13 cellular contexts compared by ENCODE assay signal in genomic region chr21:24118738-24119470, GRCh38.
"Had no signal": no experiment of that assay in that cellular context is flagged by ENCODE, and none has a peak within 500 bp of the region (broad histone marks: within the 10 kb centered on the region; RNA-seq: fewer than 3 reads in every experiment).

No MANE protein-coding gene starts in this region.

- H3K27me3 ChIP-seq: gastroesophageal sphincter, neural progenitor cell, ovary had no signal

- DNase-seq: activated CD4-positive, alpha-beta T cell treated with anti-CD3 and anti-CD28 coated beads for 36 hours; activated CD8-positive, alpha-beta T cell treated with anti-CD3 and anti-CD28 coated beads for 36 hours; activated effector memory CD4-positive, alpha-beta T cell treated with anti-CD3 and anti-CD28 coated beads, Interleukin-2, amount 50 U/mL, for 16 hours; activated T-cell treated with anti-CD3 and anti-CD28 coated beads, Interleukin-2, amount 50 U/mL, for 4 hours; effector memory CD8-positive, alpha-beta T cell; left colon; mammary epithelial cell; naive B cell; ovary; stimulated activated CD4-positive, alpha-beta T cell treated with anti-CD3 and anti-CD28 coated beads, Interleukin-2, amount 100 ng/mL, for 48 hours had no signal

- ATAC-seq: activated CD4-positive, alpha-beta T cell treated with anti-CD3 and anti-CD28 coated beads for 36 hours; activated CD8-positive, alpha-beta T cell treated with anti-CD3 and anti-CD28 coated beads for 36 hours; activated T-cell treated with anti-CD3 and anti-CD28 coated beads, Interleukin-2, amount 50 U/mL, for 4 hours; effector memory CD8-positive, alpha-beta T cell; gastroesophageal sphincter; left colon; stimulated activated memory B cell treated with anti-CD40 and anti-IgM and Interleukin-4, amounts not matched to agents 10 μg/mL and 1 μg/mL and 100 μg/mL, for 72 hours had no signal

- H3K9me3 ChIP-seq: gastroesophageal sphincter, ovary had no signal

- H3K4me3 ChIP-seq: gastroesophageal sphincter, neural progenitor cell, ovary had no signal

- H3K36me3 ChIP-seq: gastroesophageal sphincter, neural progenitor cell, ovary had no signal

- H3K27ac ChIP-seq: gastroesophageal sphincter, neural progenitor cell, ovary had no signal

- H2AFZ ChIP-seq: neural progenitor cell had no signal

- H3K4me1 ChIP-seq: gastroesophageal sphincter, neural progenitor cell had no signal

- H3K4me2 ChIP-seq: neural progenitor cell had no signal

- H3K9ac ChIP-seq: neural progenitor cell had no signal
